ENCODE assay signal across 23 cellular contexts in genomic region chr13:59861676-59862075, GRCh38.
DNase-seq lines count a peak whose midpoint lies in the region; ATAC-seq and TF ChIP-seq lines count a peak whose summit lies in the region.
"Had no signal": no experiment of that assay in that cellular context is flagged by ENCODE, and none has a peak within 500 bp of the region (broad histone marks: within the 10 kb centered on the region; RNA-seq: fewer than 3 reads in every experiment).

No MANE protein-coding gene starts in this region.

- no peak for TF ChIP-seq CTCF in choroid plexus epithelial cell (conservative IDR thresholded peaks at IDR 0.05; ENCODE audit: low read depth, low read length)

- no peak overlapping the region for H3K4me3 ChIP-seq in choroid plexus epithelial cell (ENCODE audit: low read depth, low read length)
- H3K4me3 ChIP-seq: K562, MG63, Peyer's patch, SJCRH30 had no signal

- no peaks in the 10 kb centered on the region for H3K9me3 Mint-ChIP-seq in activated T-cell treated with anti-CD3 and anti-CD28 coated beads, Interleukin-2, amount 50 U/mL, for 72 hours
- H3K9me3 Mint-ChIP-seq: CD14-positive monocyte had no signal

- H3K4me3 Mint-ChIP-seq in activated T-cell treated with anti-CD3 and anti-CD28 coated beads, Interleukin-2, amount 50 U/mL, for 72 hours, result no peak overlapping the region
- H3K4me3 Mint-ChIP-seq: B cell, CD14-positive monocyte had no signal

- no peaks in the 10 kb centered on the region for H3K4me1 Mint-ChIP-seq in activated T-cell treated with anti-CD3 and anti-CD28 coated beads, Interleukin-2, amount 50 U/mL, for 72 hours (ENCODE audit: low read depth)
- H3K4me1 Mint-ChIP-seq: B cell, CD14-positive monocyte had no signal

- no peaks in the 10 kb centered on the region for H3K27me3 Mint-ChIP-seq in activated T-cell treated with anti-CD3 and anti-CD28 coated beads, Interleukin-2, amount 50 U/mL, for 72 hours (ENCODE audit: low read depth)
- H3K27me3 Mint-ChIP-seq: B cell had no signal

- ATAC-seq in activated T-cell treated with anti-CD3 and anti-CD28 coated beads, Interleukin-2, amount 50 U/mL, for 72 hours (replicated peaks in 1 of 2), result no peak
- ATAC-seq: HepG2, K562 had no signal

- peaks cover 0 to 2% of the 10 kb centered on the region in 2 donors for H3K36me3 Mint-ChIP-seq in activated T-cell treated with anti-CD3 and anti-CD28 coated beads, Interleukin-2, amount 50 U/mL, for 72 hours (ENCODE audit: insufficient read depth in 2 of 2)

- DNase-seq in NCI-H345 (lab: John Stamatoyannopoulos, UW), result peak; percentile 23
- DNase-seq in NCI-H345 treated with DMSO at 0.1 percent for 48 hours (lab: John Stamatoyannopoulos, UW; ENCODE audit: unreplicated experiment), result no peak
- DNase-seq in EL, result peak; percentile 9
- peak; percentile 34 for DNase-seq in choroid plexus epithelial cell (ENCODE audit: low read depth)
- peak; percentile 60 to 75 for DNase-seq in lung microvascular endothelial cell (ENCODE audit: low read depth in 2 of 2)
- no peak for DNase-seq in foreskin melanocyte
- no peak for DNase-seq in activated T-cell treated with anti-CD3 and anti-CD28 coated beads, Interleukin-2, amount 50 U/mL, for 72 hours
- no peak for DNase-seq in NK-92 treated with Interleukin-12 subunit alpha and Interleukin-12 subunit beta, amount 100 ng/mL, for 24 hours (lab: John Stamatoyannopoulos, UW)
- DNase-seq: GDM1, GOT3, HCEC 1CT, MG63, NCI-H1048, NCI-H146, NCI-H2029, NCI-H2171, NCI-H526, Peyer's patch had no signal

- no peak overlapping the region for H3K27ac Mint-ChIP-seq in activated T-cell treated with anti-CD3 and anti-CD28 coated beads, Interleukin-2, amount 50 U/mL, for 72 hours
- H3K27ac Mint-ChIP-seq: B cell, CD14-positive monocyte had no signal

Comparison
In these comparisons a context has a peak if more than half of its experiments do, and no peak if none do; other contexts are left out.
1. DNase-seq: peak in NCI-H345 (single experiment), EL (single experiment), choroid plexus epithelial cell (single experiment) and lung microvascular endothelial cell (2 of 2); none in NCI-H345 treated with DMSO at 0.1 percent for 48 hours (single experiment), foreskin melanocyte (single experiment), activated T-cell treated with anti-CD3 and anti-CD28 coated beads, Interleukin-2, amount 50 U/mL, for 72 hours (0 of 2) and NK-92 treated with Interleukin-12 subunit alpha and Interleukin-12 subunit beta, amount 100 ng/mL, for 24 hours (single experiment).